20 cellular contexts compared by ENCODE assay signal in the genomic region with DNA sequence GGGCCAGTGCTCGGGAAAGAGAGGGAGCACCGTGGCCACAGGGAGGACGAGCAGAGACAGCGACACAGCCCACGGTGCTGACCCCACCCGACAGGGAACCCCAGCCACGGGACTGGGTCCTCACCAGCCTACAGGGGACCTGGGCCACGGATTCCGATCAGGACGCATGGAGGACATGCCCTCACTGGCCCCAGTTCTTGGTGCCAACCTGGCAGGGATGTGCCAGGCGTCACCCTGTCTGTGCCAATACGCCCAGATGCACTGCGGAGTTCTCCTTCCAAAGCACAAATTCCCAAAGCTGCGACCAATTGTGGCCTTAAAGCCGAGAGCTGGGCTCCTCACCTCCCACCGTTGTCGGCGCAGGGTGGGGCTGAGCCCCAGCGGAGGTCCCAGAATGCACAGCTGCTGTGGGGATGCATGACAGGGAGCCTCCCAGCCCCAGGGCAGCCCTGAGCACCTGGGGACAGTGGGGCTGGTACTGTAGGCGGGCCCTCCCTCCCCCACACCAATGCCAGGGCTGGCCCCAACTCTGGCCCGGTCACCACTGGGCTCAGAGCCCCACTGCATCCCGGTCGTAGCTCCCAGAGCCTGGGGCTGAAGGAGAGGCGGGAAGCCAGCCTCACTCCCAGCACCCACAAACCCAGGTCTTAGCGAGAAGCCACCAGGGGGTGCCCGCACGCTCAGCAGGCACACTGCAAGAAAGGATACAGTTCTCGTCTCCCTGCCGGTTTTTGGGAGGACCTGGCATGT. TPM values are rescaled to one million over a fixed set of nuclear protein-coding genes. Genes with fewer than 3 reads are reported as not detected.
DNase-seq lines count a peak whose midpoint lies in the region; ATAC-seq and TF ChIP-seq lines count a peak whose summit lies in the region.
"Had no signal": no experiment of that assay in that cellular context is flagged by ENCODE, and none has a peak within 500 bp of the region (broad histone marks: within the 10 kb centered on the region; RNA-seq: fewer than 3 reads in every experiment).

No MANE protein-coding gene starts in this region.

- DNase-seq in SHP77 (lab: John Stamatoyannopoulos, UW) (peak; percentile 11 to 28), SHP77 treated with DMSO at 0.1 percent for 48 hours (lab: John Stamatoyannopoulos, UW) (no peak), MCF 10A (ENCODE audit: unreplicated experiment) (no peak), right lobe of liver (peak in 2 of 3 donors; percentile 16 to 51)
- DNase-seq in activated CD8-positive, alpha-beta memory T cell treated with anti-CD3 and anti-CD28 coated beads, Interleukin-2, amount 50 U/mL, for 4 hours, result no peak
- DNase-seq: ACHN; activated CD4-positive, alpha-beta T cell treated with anti-CD3 and anti-CD28 coated beads, Interleukin-2, amount 10 ng/mL, durations not matched to agents 24 days and 14 days; activated naive CD8-positive, alpha-beta T cell treated with anti-CD3 and anti-CD28 coated beads for 36 hours; activated T-cell treated with anti-CD3 and anti-CD28 coated beads, Interleukin-2, amount 50 U/mL, for 1 hour; COR-L47; KG1; NCI-H146; NCI-H524; stimulated activated CD4-positive, alpha-beta T cell treated with anti-CD3 and anti-CD28 coated beads, Interleukin-12 subunit alpha, Interleukin-12 subunit beta, amount 100 ng/mL, for 4 hours; stimulated activated naive CD4-positive, alpha-beta T cell treated with Interleukin-2 at 50 U/mL for 16 hours; T1000 had no signal

- no peak for TF ChIP-seq POLR2A in right lobe of liver (IDR thresholded peaks at IDR 0.05)

- no peaks in the 10 kb centered on the region for H3K36me3 Mint-ChIP-seq in MCF 10A (ENCODE audit: insufficient read depth, unreplicated experiment)

- H3K36me3 ChIP-seq in KMS-11 (ENCODE audit: insufficient read depth) (0 out of 2 replicates have a peak, but pooled peaks cover 3% of the 10 kb centered on the region), right lobe of liver (peaks cover 0 to 70% (median 25%) of the 10 kb centered on the region in 4 donors)

- no TSS peak for BruUV-seq in MCF 10A (replicated peaks; lab: Mats Ljungman, UMichigan)

- no peaks in the 10 kb centered on the region for H3K27me3 Mint-ChIP-seq in MCF 10A (ENCODE audit: insufficient read depth, unreplicated experiment)
- H3K27me3 Mint-ChIP-seq: activated CD4-positive, alpha-beta T cell treated with anti-CD3 and anti-CD28 coated beads, Interleukin-2, amount 10 ng/mL, durations not matched to agents 24 days and 14 days; activated naive CD8-positive, alpha-beta T cell treated with anti-CD3 and anti-CD28 coated beads for 36 hours had no signal

- no peak for TF ChIP-seq CTCF in KMS-11 (conservative IDR thresholded peaks at IDR 0.05; ENCODE audit: low read depth, low read length)
- no peak for TF ChIP-seq CTCF in MCF 10A (IDR thresholded peaks at IDR 0.05; ENCODE audit: unreplicated experiment)
- TF ChIP-seq CTCF in right lobe of liver (IDR thresholded peaks at IDR 0.05), result no peak

- H3K4me1 Mint-ChIP-seq in MCF 10A (ENCODE audit: insufficient read depth, unreplicated experiment), result no peaks in the 10 kb centered on the region
- H3K4me1 Mint-ChIP-seq: activated CD4-positive, alpha-beta T cell treated with anti-CD3 and anti-CD28 coated beads, Interleukin-2, amount 10 ng/mL, durations not matched to agents 24 days and 14 days; activated naive CD8-positive, alpha-beta T cell treated with anti-CD3 and anti-CD28 coated beads for 36 hours had no signal

- CTCF ChIA-PET in MCF 10A (lab: Yijun Ruan, JAX), result interaction anchor here (0.7 kb wide), 1 partner anchor 332 kb away, joined by 3 read pairs; no protein-coding TSS in a partner anchor

- H3K9me3 Mint-ChIP-seq in MCF 10A (ENCODE audit: unreplicated experiment), result peaks cover 9% of the 10 kb centered on the region

- POLR2A ChIA-PET in MCF 10A (lab: Yijun Ruan, JAX), result no interaction called here

- ATAC-seq in right lobe of liver (no peak), GM18873 (IDR thresholded peaks at IDR 0.05; ENCODE audit: low FRiP score, unreplicated experiment) (no peak), HG02642 (IDR thresholded peaks at IDR 0.05; ENCODE audit: poor library complexity, unreplicated experiment) (no peak)

- H3K27ac ChIP-seq in KMS-11 (peak overlapping the region; percentile 94), right lobe of liver (no peak overlapping the region)
- H3K27ac ChIP-seq: parathyroid adenoma had no signal

- H3K79me2 ChIP-seq in KMS-11 (ENCODE audit: insufficient read depth, low read depth), result no peaks in the 10 kb centered on the region
- H3K79me2 ChIP-seq: parathyroid adenoma had no signal

- H2AFZ ChIP-seq in KMS-11 (ENCODE audit: low read depth), result no peak overlapping the region
- H2AFZ ChIP-seq: parathyroid adenoma had no signal

- H3K9ac ChIP-seq in KMS-11, result no peak overlapping the region; the same call in 1 of the 2 replicates
- H3K9ac ChIP-seq: parathyroid adenoma had no signal

- peak overlapping the region; percentile 46 for H3K27ac Mint-ChIP-seq in MCF 10A (ENCODE audit: low read depth, unreplicated experiment)
- H3K27ac Mint-ChIP-seq: activated CD4-positive, alpha-beta T cell treated with anti-CD3 and anti-CD28 coated beads, Interleukin-2, amount 10 ng/mL, durations not matched to agents 24 days and 14 days; activated naive CD8-positive, alpha-beta T cell treated with anti-CD3 and anti-CD28 coated beads for 36 hours had no signal

- H3K4me3 ChIP-seq in KMS-11 (IDR thresholded peaks at IDR 0.05; ENCODE audit: insufficient read depth, low read depth, low read length) (no peak overlapping the region), right lobe of liver (no peak overlapping the region)

- H4K20me1 ChIP-seq in KMS-11 (ENCODE audit: insufficient read depth), result no peaks in the 10 kb centered on the region

- H3K27me3 ChIP-seq in KMS-11 (ENCODE audit: insufficient read depth, low read depth), result no peaks in the 10 kb centered on the region
- no peaks in the 10 kb centered on the region for H3K27me3 ChIP-seq in right lobe of liver

- peaks cover 40% of the 10 kb centered on the region for H3K4me1 ChIP-seq in KMS-11 (ENCODE audit: low read depth, poor library complexity, severe bottlenecking)
- H3K4me1 ChIP-seq in right lobe of liver, result no peaks in the 10 kb centered on the region
- H3K4me1 ChIP-seq: parathyroid adenoma had no signal

- no peaks in the 10 kb centered on the region for H3K9me3 ChIP-seq in right lobe of liver

- intact Hi-C loops in MCF 10A (cut with micrococcal nuclease) (no loop called here), right lobe of liver (cut with DNase I) (no loop called here)

- no CpG with 5 or more reads among the region's 29 CpGs for WGBS in right lobe of liver (ENCODE audit: insufficient coverage, low coverage, low lambda C conversion rate, missing lambda C conversion rate)

- no peak overlapping the region for H3K4me2 ChIP-seq in KMS-11

- H3K4me3 Mint-ChIP-seq in MCF 10A (ENCODE audit: unreplicated experiment), result no peak overlapping the region
- H3K4me3 Mint-ChIP-seq: activated CD4-positive, alpha-beta T cell treated with anti-CD3 and anti-CD28 coated beads, Interleukin-2, amount 10 ng/mL, durations not matched to agents 24 days and 14 days; activated naive CD8-positive, alpha-beta T cell treated with anti-CD3 and anti-CD28 coated beads for 36 hours had no signal

RNA-seq across cellular contexts. Expression of gene NKD2, which starts 44.2 kb away (rescaled TPM):
- total RNA-seq in MCF 10A (2022) (0.21 and 0.32 TPM in 2 replicates), right lobe of liver (1 to 10 TPM in 4 of 6 experiments, under 1 TPM in 2; 0.93 to 2.9 (median 2.2) TPM)

RNA-seq across cellular contexts. Expression of gene SLC12A7, which starts 59.0 kb away (rescaled TPM):
- total RNA-seq in MCF 10A (2022), result 6.3 and 8.1 TPM in 2 replicates
- 10 to 100 TPM; 38.9 to 65.2 (median 53.3) TPM for total RNA-seq in right lobe of liver

Comparison
In these comparisons a context has a peak if more than half of its experiments do, and no peak if none do; other contexts are left out.
1. DNase-seq: peak in SHP77 (2 of 2) and right lobe of liver (2 of 3); none in SHP77 treated with DMSO at 0.1 percent for 48 hours (single experiment), MCF 10A (single experiment) and activated CD8-positive, alpha-beta memory T cell treated with anti-CD3 and anti-CD28 coated beads, Interleukin-2, amount 50 U/mL, for 4 hours (single experiment).